Comparison of ENCODE assay signal across 8 cellular contexts in genomic region chr17:38867179-38867994, GRCh38. TPM values are rescaled to one million over a fixed set of nuclear protein-coding genes. Genes with fewer than 3 reads are reported as not detected.
DNase-seq lines count a peak whose midpoint lies in the region; ATAC-seq and TF ChIP-seq lines count a peak whose summit lies in the region.

No MANE protein-coding gene starts in this region.

- no peaks in the 10 kb centered on the region; the same call in 1 of the 2 replicates for H3K36me3 ChIP-seq in GM23248 (ENCODE audit: low read depth)
- no peaks in the 10 kb centered on the region for H3K36me3 ChIP-seq in esophagus muscularis mucosa

- H3K27me3 Mint-ChIP-seq in natural killer cell treated with Interleukin-12 subunit alpha and Interleukin-12 subunit beta and Interleukin-15 and Interleukin-18, amount 100 ng/mL, for 72 hours = no peaks in the 10 kb centered on the region

- H3K36me3 Mint-ChIP-seq in natural killer cell treated with Interleukin-12 subunit alpha and Interleukin-12 subunit beta and Interleukin-15 and Interleukin-18, amount 100 ng/mL, for 72 hours = no peaks in the 10 kb centered on the region

- DNase-seq in A172 (ENCODE audit: low spot score) (peak; percentile 77), GM23248 (peak; percentile 75), NCI-H82 treated with DMSO at 0.1 percent for 48 hours (lab: John Stamatoyannopoulos, UW; ENCODE audit: unreplicated experiment) (peak; percentile 33), esophagus muscularis mucosa (ENCODE audit: extremely low spot score) (no peak), AG20443 (ENCODE audit: low spot score) (no peak)
- peak; percentile 68 for DNase-seq in activated CD8-positive, alpha-beta memory T cell treated with anti-CD3 and anti-CD28 coated beads, Interleukin-2, amount 50 U/mL, for 4 hours
- DNase-seq in natural killer cell treated with Interleukin-12 subunit alpha and Interleukin-12 subunit beta and Interleukin-15 and Interleukin-18, amount 100 ng/mL, for 72 hours (ENCODE audit: low spot score) = no peak

- no peak for TF ChIP-seq EP300 in esophagus muscularis mucosa (IDR thresholded peaks at IDR 0.05)

- H3K9me3 Mint-ChIP-seq in natural killer cell treated with Interleukin-12 subunit alpha and Interleukin-12 subunit beta and Interleukin-15 and Interleukin-18, amount 100 ng/mL, for 72 hours = no peaks in the 10 kb centered on the region

- peaks cover 36 to 38% of the 10 kb centered on the region in 2 donors for H3K4me1 Mint-ChIP-seq in natural killer cell treated with Interleukin-12 subunit alpha and Interleukin-12 subunit beta and Interleukin-15 and Interleukin-18, amount 100 ng/mL, for 72 hours (ENCODE audit: low read depth in 2 of 2)

- H3K27ac Mint-ChIP-seq in natural killer cell treated with Interleukin-12 subunit alpha and Interleukin-12 subunit beta and Interleukin-15 and Interleukin-18, amount 100 ng/mL, for 72 hours = peak overlapping the region; percentile 95 to 97

- in situ Hi-C loops in GM23248 (cut with MboI) = no loop called here

- TF ChIP-seq CTCF in esophagus muscularis mucosa (IDR thresholded peaks at IDR 0.05) = peak in 2 of 3 experiments; percentile 13 to 50

- H3K9me3 ChIP-seq in GM23248 (ENCODE audit: low read depth) = no peaks in the 10 kb centered on the region
- H3K9me3 ChIP-seq in esophagus muscularis mucosa = no peaks in the 10 kb centered on the region

- H3K4me1 ChIP-seq in GM23248 (ENCODE audit: insufficient read depth) (peaks cover 34% of the 10 kb centered on the region), esophagus muscularis mucosa (peaks cover 20 to 35% (median 29%) of the 10 kb centered on the region in 4 donors)

- no peak for ATAC-seq in natural killer cell treated with Interleukin-12 subunit alpha and Interleukin-12 subunit beta and Interleukin-15 and Interleukin-18, amount 100 ng/mL, for 72 hours

- peaks cover 24% of the 10 kb centered on the region for H3K79me2 ChIP-seq in GM23248 (ENCODE audit: insufficient read depth)

- intact Hi-C loops in esophagus muscularis mucosa (cut with DNase I) = loop anchor here (5.0 kb wide), 1 partner anchor 285 kb away; the partner anchor contains the start of gene PLXDC1

- H3K4me3 ChIP-seq in GM23248 = peak overlapping the region; percentile 100
- H3K4me3 ChIP-seq in esophagus muscularis mucosa = peak overlapping the region; percentile 80 to 98 (median 93)

- H3F3A ChIP-seq in GM23248 (ENCODE audit: insufficient read depth) = peaks cover 30% of the 10 kb centered on the region

- H3K27me3 ChIP-seq in GM23248 (replicated peaks; ENCODE audit: insufficient read depth) = no peaks in the 10 kb centered on the region
- H3K27me3 ChIP-seq in esophagus muscularis mucosa = no peaks in the 10 kb centered on the region

- no peak for TF ChIP-seq POLR2A in esophagus muscularis mucosa (IDR thresholded peaks at IDR 0.05; ENCODE audit: low read depth)

- no peaks in the 10 kb centered on the region for H3K9me2 ChIP-seq in GM23248 (ENCODE audit: insufficient read depth)

- peaks cover 8% of the 10 kb centered on the region for H4K20me1 ChIP-seq in GM23248 (ENCODE audit: insufficient read depth)

- 22 to 24% methylated on average over 32 to 33 of the region's 33 CpGs for WGBS in GM23248 (ENCODE audit: low coverage in 1 of 2, low lambda C conversion rate in 2 of 2, missing lambda C conversion rate in 2 of 2), 2 experiments
- WGBS in esophagus muscularis mucosa = 37% methylated on average over 31 of the region's 33 CpGs

- peak overlapping the region; percentile 74 for H2AFZ ChIP-seq in GM23248

- peak overlapping the region; percentile 100 for H3K4me2 ChIP-seq in GM23248 (ENCODE audit: unreplicated experiment)

- H3K27ac ChIP-seq in GM23248 (peak overlapping the region; percentile 96), esophagus muscularis mucosa (replicated peaks in 1 of 4) (peak overlapping the region; percentile 95 to 98 (median 97)), temporal lobe (ENCODE audit: low read depth, low read length) (peak overlapping the region; percentile 98)

- H3K9ac ChIP-seq in GM23248 = peak overlapping the region; percentile 99; the same call in 1 of the 2 replicates

- H3K4me3 Mint-ChIP-seq in natural killer cell treated with Interleukin-12 subunit alpha and Interleukin-12 subunit beta and Interleukin-15 and Interleukin-18, amount 100 ng/mL, for 72 hours = peak overlapping the region; percentile 95

RNA-seq across cellular contexts. Expression of gene LASP1, which starts 2.5 kb away (rescaled TPM):
- 248 and 270 TPM in 2 replicates for total RNA-seq in A172 (2014; rRNA removed; shearing (Covaris generic))
- total RNA-seq in GM23248 (2014; rRNA removed; shearing (Covaris generic)) = 207 and 250 TPM in 2 replicates
- 198 and 203 TPM in 2 replicates for polyA plus RNA-seq in GM23248 (2016; fragmentation: Nextera tagmentation; extraction: Ambion mirVana)
- total RNA-seq in esophagus muscularis mucosa (100 to 1,000 TPM in 1 of 4 donors, 10 to 100 TPM in 3; 46.9 to 102 (median 74.7) TPM), temporal lobe (53.1 TPM)
- total RNA-seq in natural killer cell treated with Interleukin-12 subunit alpha and Interleukin-12 subunit beta and Interleukin-15 and Interleukin-18, amount 100 ng/mL, for 72 hours = 100 to 1,000 TPM; 214 to 390 TPM

RNA-seq across cellular contexts. Expression of gene RPL23, which starts 13.9 kb away (rescaled TPM):
- 1,400 and 1,966 TPM in 2 replicates for total RNA-seq in A172 (2014; rRNA removed; shearing (Covaris generic))
- total RNA-seq in GM23248 (2014; rRNA removed; shearing (Covaris generic)) = 516 and 553 TPM in 2 replicates
- polyA plus RNA-seq in GM23248 (2016; fragmentation: Nextera tagmentation; extraction: Ambion mirVana) = 1,114 and 1,221 TPM in 2 replicates
- 1,000 to 10,000 TPM in 2 of 4 donors, 100 to 1,000 TPM in 2; 721 to 1,711 (median 1,283) TPM for total RNA-seq in esophagus muscularis mucosa
- 1,000 to 10,000 TPM; 1,120 to 1,259 TPM for total RNA-seq in natural killer cell treated with Interleukin-12 subunit alpha and Interleukin-12 subunit beta and Interleukin-15 and Interleukin-18, amount 100 ng/mL, for 72 hours
- 919 TPM for total RNA-seq in temporal lobe

RNA-seq across cellular contexts. Expression of gene CWC25, which starts 42.3 kb away (rescaled TPM):
- total RNA-seq in A172 (2014; rRNA removed; shearing (Covaris generic)) = 15.8 and 16.1 TPM in 2 replicates
- 9.7 and 18.7 TPM in 2 replicates for total RNA-seq in GM23248 (2014; rRNA removed; shearing (Covaris generic))
- polyA plus RNA-seq in GM23248 (2016; fragmentation: Nextera tagmentation; extraction: Ambion mirVana) = 13.3 and 14.2 TPM in 2 replicates
- total RNA-seq in esophagus muscularis mucosa (10 to 100 TPM; 16.5 to 27.8 (median 19.6) TPM), temporal lobe (8.4 TPM)
- 10 to 100 TPM; 36.8 to 39.3 TPM for total RNA-seq in natural killer cell treated with Interleukin-12 subunit alpha and Interleukin-12 subunit beta and Interleukin-15 and Interleukin-18, amount 100 ng/mL, for 72 hours

Comparison
In these comparisons a context has a peak if more than half of its experiments do, and no peak if none do; other contexts are left out.
1. DNase-seq: peak in A172 (single experiment), GM23248 (single experiment), NCI-H82 treated with DMSO at 0.1 percent for 48 hours (single experiment) and activated CD8-positive, alpha-beta memory T cell treated with anti-CD3 and anti-CD28 coated beads, Interleukin-2, amount 50 U/mL, for 4 hours (single experiment); none in esophagus muscularis mucosa (single experiment), natural killer cell treated with Interleukin-12 subunit alpha and Interleukin-12 subunit beta and Interleukin-15 and Interleukin-18, amount 100 ng/mL, for 72 hours (single experiment) and AG20443 (single experiment).
2. Peak in every context shown above with its lines, with median percentiles within 50 percentile points of each other: H3K27ac ChIP-seq.